Comparison of ENCODE assay signal across 9 cellular contexts in genomic region chr1:110340207-110340468, GRCh38. TPM values are rescaled to one million over a fixed set of nuclear protein-coding genes. Genes with fewer than 3 reads are reported as not detected.
DNase-seq lines count a peak whose midpoint lies in the region; ATAC-seq, FAIRE-seq and TF ChIP-seq lines count a peak whose summit lies in the region.
"Had no signal": no experiment of that assay in that cellular context is flagged by ENCODE, and none has a peak within 500 bp of the region (broad histone marks: within the 10 kb centered on the region; RNA-seq: fewer than 3 reads in every experiment).

No MANE protein-coding gene starts in this region.

- H3K27ac ChIP-seq in rectal smooth muscle tissue (ENCODE audit: low read depth, low read length): peak overlapping the region; percentile 86

- no peak for DNase-seq in GM06990 (ENCODE audit: extremely low read depth, insufficient read length)
- DNase-seq in NT2/D1 (ENCODE audit: low read depth, low spot score): no peak
- DNase-seq in fibroblast of villous mesenchyme (ENCODE audit: low read depth): no peak
- no peak for DNase-seq in AG20443 (ENCODE audit: low spot score)
- DNase-seq in RCC 7860 (ENCODE audit: low spot score): no peak
- DNase-seq: NCI-H187 treated with DMSO at 0.1 percent for 48 hours had no signal

- H3K4me1 ChIP-seq in NT2/D1 (ENCODE audit: insufficient read depth, insufficient read length) (peaks cover 8% of the 10 kb centered on the region), rectal smooth muscle tissue (ENCODE audit: control insufficient read depth, insufficient read depth, low read length) (peaks cover 19% of the 10 kb centered on the region)

- ATAC-seq in HG03097 (IDR thresholded peaks at IDR 0.05; ENCODE audit: low FRiP score, unreplicated experiment) (no peak), HG02840 (IDR thresholded peaks at IDR 0.05; ENCODE audit: low FRiP score, unreplicated experiment) (no peak)

- H3K9me3 ChIP-seq in NT2/D1 (ENCODE audit: insufficient read depth, low read length): no peaks in the 10 kb centered on the region

- no peak for FAIRE-seq in RCC 7860 (lab: Jason Lieb, UNC)

- H3K36me3 ChIP-seq in GM06990 (ENCODE audit: control insufficient read depth, insufficient read depth, low read length): peaks cover 16% of the 10 kb centered on the region
- H3K36me3 ChIP-seq in NT2/D1 (ENCODE audit: insufficient read depth, insufficient read length, low read length): peaks cover 50% of the 10 kb centered on the region
- peaks cover 9% of the 10 kb centered on the region for H3K36me3 ChIP-seq in rectal smooth muscle tissue (ENCODE audit: control insufficient read depth, insufficient read depth, low read length)

- H3K4me3 ChIP-seq in GM06990 (replicated peaks; ENCODE audit: low read depth, low read length) (peak overlapping the region; percentile 99), NT2/D1 (ENCODE audit: insufficient read length, low read depth) (peak overlapping the region; percentile 98), fibroblast of villous mesenchyme (ENCODE audit: low read depth, low read length) (peak overlapping the region; percentile 99), rectal smooth muscle tissue (ENCODE audit: low read length) (peak overlapping the region; percentile 99)

- H3K9ac ChIP-seq in NT2/D1 (ENCODE audit: insufficient read length, low read depth) (peak overlapping the region; percentile 99), rectal smooth muscle tissue (ENCODE audit: low read length) (peak overlapping the region; percentile 88)

- H3K27me3 ChIP-seq in GM06990 (replicated peaks; ENCODE audit: control insufficient read depth, insufficient read depth, low read length) (no peaks in the 10 kb centered on the region), NT2/D1 (ENCODE audit: insufficient read depth, insufficient read length) (no peaks in the 10 kb centered on the region), rectal smooth muscle tissue (ENCODE audit: control insufficient read depth, insufficient read depth, low read length) (no peaks in the 10 kb centered on the region)

- no peak for TF ChIP-seq CTCF in GM06990 (IDR thresholded peaks at IDR 0.05; ENCODE audit: insufficient read depth, low read length, poor library complexity, severe bottlenecking)
- TF ChIP-seq CTCF in fibroblast of villous mesenchyme (IDR thresholded peaks at IDR 0.05; ENCODE audit: insufficient read depth, low read depth, low read length): no peak

RNA-seq across cellular contexts. Expression of gene RBM15, which starts 1.0 kb away (rescaled TPM):
- total RNA-seq in fibroblast of villous mesenchyme: 42.2 and 54.0 TPM in 2 replicates

RNA-seq across cellular contexts. Expression of gene SLC16A4, which starts 50.7 kb away (rescaled TPM):
- total RNA-seq in fibroblast of villous mesenchyme: 73.4 and 241 TPM in 2 replicates
